8 cellular contexts compared by ENCODE assay signal in genomic region chr1:9787702-9788101, GRCh38. TPM values are rescaled to one million over a fixed set of nuclear protein-coding genes. Genes with fewer than 3 reads are reported as not detected.
A peak's percentile ranks its signal among the peaks of the same experiment; 100 is the strongest.
DNase-seq lines count a peak whose midpoint lies in the region; ATAC-seq, FAIRE-seq and TF ChIP-seq lines count a peak whose summit lies in the region.

No MANE protein-coding gene starts in this region.

- H3K4me1 ChIP-seq in BE2C (no peaks in the 10 kb centered on the region), kidney (ENCODE audit: control insufficient read depth in 1 of 2, insufficient read depth in 1 of 2, low read depth in 1 of 2, low read length in 2 of 2) (peaks cover 0 to 7% of the 10 kb centered on the region in 2 donors)

- DNase-seq in NOMO-1 treated with dmso at 0.1 percent for 144 hours (lab: John Stamatoyannopoulos, UW; ENCODE audit: unreplicated experiment) (peak; percentile 96), BE2C (no peak), cerebellar nuclear complex (lab: John Stamatoyannopoulos, UW) (no peak), C1 segment of cervical spinal cord (lab: John Stamatoyannopoulos, UW) (no peak), kidney (no peak)
- peak; percentile 80 for DNase-seq in activated effector memory CD4-positive, alpha-beta T cell treated with anti-CD3 and anti-CD28 coated beads, Interleukin-2, amount 50 U/mL, for 16 hours
- peak; percentile 10 to 76 for DNase-seq in stimulated activated effector memory CD8-positive, alpha-beta T cell treated with anti-CD3 and anti-CD28 coated beads, Interleukin-12 subunit alpha, Interleukin-12 subunit beta, amount 100 ng/mL, for 72 hours (ENCODE audit: low spot score in 2 of 2)

- peaks cover 27% of the 10 kb centered on the region for H3K4me1 Mint-ChIP-seq in stimulated activated effector memory CD8-positive, alpha-beta T cell treated with anti-CD3 and anti-CD28 coated beads, Interleukin-12 subunit alpha, Interleukin-12 subunit beta, amount 100 ng/mL, for 72 hours

- H3K4me3 Mint-ChIP-seq in stimulated activated effector memory CD8-positive, alpha-beta T cell treated with anti-CD3 and anti-CD28 coated beads, Interleukin-12 subunit alpha, Interleukin-12 subunit beta, amount 100 ng/mL, for 72 hours = peak overlapping the region; percentile 69

- H3K36me3 ChIP-seq in BE2C (no peaks in the 10 kb centered on the region), kidney (ENCODE audit: control insufficient read depth in 1 of 2, insufficient read depth in 2 of 2, low read length in 2 of 2) (no peaks in the 10 kb centered on the region)

- peak overlapping the region; percentile 85 for H3K27ac Mint-ChIP-seq in stimulated activated effector memory CD8-positive, alpha-beta T cell treated with anti-CD3 and anti-CD28 coated beads, Interleukin-12 subunit alpha, Interleukin-12 subunit beta, amount 100 ng/mL, for 72 hours

- TF ChIP-seq CTCF in BE2C (IDR thresholded peaks at IDR 0.05; ENCODE audit: low read depth, low read length) (no peak), kidney (IDR thresholded peaks at IDR 0.05; ENCODE audit: borderline replicate concordance, extremely low read depth, insufficient read depth) (no peak)

- H3K9ac ChIP-seq in kidney (ENCODE audit: low read length in 2 of 2) = no peak overlapping the region

- H3K4me3 ChIP-seq in BE2C (ENCODE audit: low read depth, low read length) (no peak overlapping the region), kidney (ENCODE audit: low read length in 2 of 2) (no peak overlapping the region)

- FAIRE-seq in kidney (lab: Jason Lieb, UNC) = no peak

- no peak overlapping the region for H3K27ac ChIP-seq in kidney (ENCODE audit: low read depth in 2 of 2, low read length in 2 of 2)

- H3K9me3 Mint-ChIP-seq in stimulated activated effector memory CD8-positive, alpha-beta T cell treated with anti-CD3 and anti-CD28 coated beads, Interleukin-12 subunit alpha, Interleukin-12 subunit beta, amount 100 ng/mL, for 72 hours = no peaks in the 10 kb centered on the region

- H3K27me3 ChIP-seq in BE2C = no peaks in the 10 kb centered on the region

- intact Hi-C loops in kidney (cut with DNase I) = loop anchor here (10.0 kb wide), 1 partner anchor 77 kb away; no protein-coding TSS in a partner anchor

- H3K9me3 ChIP-seq in BE2C (no peaks in the 10 kb centered on the region), kidney (ENCODE audit: control insufficient read depth in 1 of 2, low read length in 2 of 2) (no peaks in the 10 kb centered on the region)

- no peaks in the 10 kb centered on the region for H3K36me3 Mint-ChIP-seq in stimulated activated effector memory CD8-positive, alpha-beta T cell treated with anti-CD3 and anti-CD28 coated beads, Interleukin-12 subunit alpha, Interleukin-12 subunit beta, amount 100 ng/mL, for 72 hours

- ATAC-seq in GM21381 (IDR thresholded peaks at IDR 0.05; ENCODE audit: unreplicated experiment) = peak; percentile 74
- peak; percentile 93 for ATAC-seq in stimulated activated effector memory CD8-positive, alpha-beta T cell treated with anti-CD3 and anti-CD28 coated beads, Interleukin-12 subunit alpha, Interleukin-12 subunit beta, amount 100 ng/mL, for 72 hours

RNA-seq across cellular contexts. Expression of gene CLSTN1, which starts 36.1 kb away (rescaled TPM):
- polyA plus RNA-seq in BE2C (2012; ENCODE audit: insufficient read depth, insufficient read length, low read depth) = 97.0 TPM
- total RNA-seq in kidney = 158 TPM
- 114 TPM for polyA plus RNA-seq in kidney (ENCODE audit: insufficient read depth, low read depth, low replicate concordance)

Comparison
In these comparisons a context has a peak if more than half of its experiments do, and no peak if none do; other contexts are left out.
1. DNase-seq: peak in NOMO-1 treated with dmso at 0.1 percent for 144 hours (single experiment), activated effector memory CD4-positive, alpha-beta T cell treated with anti-CD3 and anti-CD28 coated beads, Interleukin-2, amount 50 U/mL, for 16 hours (single experiment) and stimulated activated effector memory CD8-positive, alpha-beta T cell treated with anti-CD3 and anti-CD28 coated beads, Interleukin-12 subunit alpha, Interleukin-12 subunit beta, amount 100 ng/mL, for 72 hours (2 of 2); none in BE2C (single experiment), cerebellar nuclear complex (0 of 2), C1 segment of cervical spinal cord (0 of 14) and kidney (single experiment).